9 cellular contexts compared by ENCODE assay signal in genomic region chr12:48816148-48816854, GRCh38. TPM values are rescaled to one million over a fixed set of nuclear protein-coding genes. Genes with fewer than 3 reads are reported as not detected.
A peak's percentile ranks its signal among the peaks of the same experiment; 100 is the strongest.
DNase-seq lines count a peak whose midpoint lies in the region; ATAC-seq, FAIRE-seq and TF ChIP-seq lines count a peak whose summit lies in the region.
"Had no signal": no experiment of that assay in that cellular context is flagged by ENCODE, and none has a peak within 500 bp of the region (broad histone marks: within the 10 kb centered on the region; RNA-seq: fewer than 3 reads in every experiment).

No MANE protein-coding gene starts in this region.

- DNase-seq in BJ (ENCODE audit: low read depth) (no peak), brain microvascular endothelial cell (no peak), myocyte (ENCODE audit: low read depth) (peak; percentile 13), NCI-H526 (lab: John Stamatoyannopoulos, UW) (no peak), pons (ENCODE audit: low spot score) (no peak), frontal cortex (ENCODE audit: low spot score in 2 of 2) (no peak)

- CTCF ChIA-PET in BJ (lab: Yijun Ruan, JAX) = interaction anchor here (0.9 to 7.1 kb wide), 6 partner anchors 22 to 101 kb away, joined by 3 to 78 read pairs (median 6); partner anchors contain the start of genes CCNT1 and DDX23

- H3K36me3 ChIP-seq in BJ (ENCODE audit: control insufficient read depth, insufficient read depth, low read length) = no peaks in the 10 kb centered on the region
- no peaks in the 10 kb centered on the region for H3K36me3 ChIP-seq in brain microvascular endothelial cell (replicated peaks)

- no peak for TF ChIP-seq CTCF in BJ (IDR thresholded peaks at IDR 0.05; ENCODE audit: insufficient read depth, low read depth, low read length)
- no peak for TF ChIP-seq CTCF in brain microvascular endothelial cell (IDR thresholded peaks at IDR 0.05; ENCODE audit: low read depth, low read length, missing control alignments)

- in situ Hi-C loops in brain microvascular endothelial cell (cut with HindIII; ENCODE audit: low pct_ligation_motif_present, low sequenced_read_pairs) = no loop called here

- H3K27me3 ChIP-seq in BJ (ENCODE audit: control insufficient read depth, insufficient read depth, low read length) = no peaks in the 10 kb centered on the region
- no peaks in the 10 kb centered on the region for H3K27me3 ChIP-seq in brain microvascular endothelial cell (replicated peaks)

- peak overlapping the region; percentile 74 for H3K4me3 ChIP-seq in BJ (ENCODE audit: low read depth, low read length)
- peak overlapping the region; percentile 81 for H3K4me3 ChIP-seq in brain microvascular endothelial cell (ENCODE audit: low read depth, low read length)

- POLR2A ChIA-PET in BJ (lab: Charles Lee) = interaction anchor here (1.0 kb wide), 1 partner anchor 27 kb away, joined by 5 read pairs; the partner anchor contains the start of gene ADCY6

- ATAC-seq in HG03159 (IDR thresholded peaks at IDR 0.05; ENCODE audit: unreplicated experiment) = no peak

- no peak for TF ChIP-seq RAD21 in Ishikawa (IDR thresholded peaks at IDR 0.05; ENCODE audit: low read depth)

- TF ChIP-seq EP300 in Ishikawa (IDR thresholded peaks at IDR 0.05; ENCODE audit: borderline replicate concordance) = no peak

- H3K27ac ChIP-seq in brain microvascular endothelial cell = no peak overlapping the region

- no peak for FAIRE-seq in frontal cortex (lab: Jason Lieb, UNC)

TF ChIP-seq in Ishikawa, 13 proteins besides CTCF, POLR2A, EP300 and RAD21:
- no peak for TF ChIP-seq YY1 (IDR thresholded peaks at IDR 0.05; ENCODE audit: low read depth)
- no peak for TF ChIP-seq CEBPB (IDR thresholded peaks at IDR 0.05)
- 0 out of 2 replicates have a peak, but pooled peaks have one; percentile 36 for TF ChIP-seq NFIC (IDR thresholded peaks at IDR 0.05)

RNA-seq across cellular contexts. Expression of gene CACNB3, which starts 2.0 kb away (rescaled TPM):
- polyA plus RNA-seq in BJ (2011; rRNA removed) = 24.2 and 48.2 TPM in 2 replicates
- polyA minus RNA-seq in BJ (2011; rRNA and poly(A)+ RNA removed) = 26.6 and 32.2 TPM in 2 replicates
- total RNA-seq in myocyte = 8.5 and 9.0 TPM in 2 replicates
- polyA plus RNA-seq in myocyte (2012) = 27.2 TPM
- 41.6 TPM for total RNA-seq in frontal cortex

RNA-seq across cellular contexts. Expression of gene ADCY6, which starts 27.4 kb away (rescaled TPM):
- 27.8 and 37.9 TPM in 2 replicates for polyA plus RNA-seq in BJ (2011; rRNA removed)
- 26.1 and 54.9 TPM in 2 replicates for polyA minus RNA-seq in BJ (2011; rRNA and poly(A)+ RNA removed)
- total RNA-seq in myocyte (32.9 and 44.2 TPM in 2 replicates), frontal cortex (25.7 TPM)
- polyA plus RNA-seq in myocyte (2012) = 45.8 TPM

RNA-seq across cellular contexts. Expression of gene DDX23, which starts 35.7 kb away (rescaled TPM):
- 54.5 and 59.4 TPM in 2 replicates for polyA plus RNA-seq in BJ (2011; rRNA removed)
- polyA minus RNA-seq in BJ (2011; rRNA and poly(A)+ RNA removed) = 26.7 and 36.4 TPM in 2 replicates
- 60.4 and 61.2 TPM in 2 replicates for total RNA-seq in myocyte
- polyA plus RNA-seq in myocyte (2012) = 58.3 TPM
- total RNA-seq in frontal cortex = 55.8 TPM

RNA-seq across cellular contexts. Expression of gene RND1, which starts 49.4 kb away (rescaled TPM):
- 0.31 and 0.72 TPM in 2 replicates for polyA plus RNA-seq in BJ (2011; rRNA removed)
- 0.31 and 0.52 TPM in 2 replicates for polyA minus RNA-seq in BJ (2011; rRNA and poly(A)+ RNA removed)
- not detected in 2 replicates for total RNA-seq in myocyte
- polyA plus RNA-seq in myocyte (2012) = 0.19 TPM
- 24.9 TPM for total RNA-seq in frontal cortex
- total RNA-seq: RPMI7951 had no signal
